ENCODE assay signal across 8 cellular contexts in the genomic region with DNA sequence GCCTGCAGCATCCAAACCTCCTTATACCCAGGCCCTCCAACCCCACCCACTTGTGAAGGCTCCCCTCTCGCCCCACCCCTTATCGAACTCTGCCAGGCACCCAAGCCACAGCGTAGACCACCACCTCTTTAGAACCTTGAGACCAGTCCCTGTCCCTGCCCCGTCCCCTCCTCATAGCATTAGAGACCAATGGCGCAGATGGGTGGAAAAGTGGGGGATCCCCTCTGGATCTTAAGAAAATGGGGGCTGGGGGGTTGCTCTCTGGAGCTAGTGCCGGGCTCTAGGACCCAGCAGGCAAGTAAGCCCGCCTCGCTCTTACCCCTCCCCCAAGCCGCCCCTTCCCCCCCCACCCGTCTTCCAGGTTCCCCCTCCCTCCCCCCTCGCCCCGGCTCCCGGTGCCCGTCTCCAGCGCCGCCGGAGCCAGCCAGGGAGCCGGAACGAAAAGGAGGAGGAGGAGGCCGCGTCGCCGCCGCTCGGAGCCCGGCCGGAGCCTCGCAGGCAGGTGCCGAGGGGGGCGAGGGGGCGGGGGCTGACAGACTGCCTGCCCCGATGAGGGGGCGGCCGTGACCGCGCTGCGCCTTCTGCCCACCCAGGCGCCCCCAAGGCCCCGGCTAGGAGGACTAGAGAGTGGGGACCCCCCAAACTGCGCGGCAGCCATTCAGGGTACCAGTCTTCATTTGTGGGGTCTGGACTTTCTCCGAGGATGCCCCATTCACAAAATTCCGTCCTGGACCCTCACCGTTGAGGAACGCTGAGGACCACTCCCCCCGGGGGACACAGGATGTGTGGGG. TPM values are rescaled to one million over a fixed set of nuclear protein-coding genes. Genes with fewer than 3 reads are reported as not detected.
A peak's percentile ranks its signal among the peaks of the same experiment; 100 is the strongest.
DNase-seq lines count a peak whose midpoint lies in the region; ATAC-seq and TF ChIP-seq lines count a peak whose summit lies in the region.

Gene SPRED3, plus strand, starts transcription at position 388 of the 791 bp plus-strand sequence. CDS start 1,606 bp downstream, outside the sequence.

- H3K9me3 Mint-ChIP-seq in activated CD4-positive, alpha-beta T cell treated with anti-CD3 and anti-CD28 coated beads, Interleukin-2, amount 10 ng/mL, durations not matched to agents 7 days and 5 days = no peaks in the 10 kb centered on the region
- H3K9me3 Mint-ChIP-seq in MCF 10A (ENCODE audit: unreplicated experiment) = no peaks in the 10 kb centered on the region
- H3K9me3 Mint-ChIP-seq in immature natural killer cell = peaks cover 0 to 3% (median 0%) of the 10 kb centered on the region in 6 donors
- H3K9me3 Mint-ChIP-seq in stimulated activated naive B cell treated with anti-CD40 and anti-IgM and Interleukin-4, amounts not matched to agents 10 μg/mL and 1 μg/mL and 100 μg/mL, for 72 hours = no peaks in the 10 kb centered on the region

- no peak for DNase-seq in activated CD4-positive, alpha-beta T cell treated with anti-CD3 and anti-CD28 coated beads, Interleukin-2, amount 10 ng/mL, durations not matched to agents 7 days and 5 days
- no peak for DNase-seq in activated CD4-positive, alpha-beta T cell treated with anti-CD3 and anti-CD28 coated beads, Interleukin-2, amount 50 U/mL, for 1 hour
- DNase-seq in NCI-H345 (lab: John Stamatoyannopoulos, UW) (peak; percentile 95), MCF 10A (ENCODE audit: unreplicated experiment) (peak; percentile 68), immature natural killer cell (no peak)
- DNase-seq in stimulated activated naive B cell treated with anti-CD40 and anti-IgM and Interleukin-4, amounts not matched to agents 10 μg/mL and 1 μg/mL and 100 μg/mL, for 72 hours = no peak
- DNase-seq in stimulated activated CD4-positive, alpha-beta T cell treated with anti-CD3 and anti-CD28 coated beads, Interleukin-4, amount 100 ng/mL, for 4 hours = no peak

- H3K4me1 Mint-ChIP-seq in activated CD4-positive, alpha-beta T cell treated with anti-CD3 and anti-CD28 coated beads, Interleukin-2, amount 10 ng/mL, durations not matched to agents 7 days and 5 days = peaks cover 14% of the 10 kb centered on the region
- peaks cover 16% of the 10 kb centered on the region for H3K4me1 Mint-ChIP-seq in MCF 10A (ENCODE audit: insufficient read depth, unreplicated experiment)
- peaks cover 14 to 21% of the 10 kb centered on the region in 2 donors for H3K4me1 Mint-ChIP-seq in immature natural killer cell
- peaks cover 18 to 44% of the 10 kb centered on the region in 2 donors for H3K4me1 Mint-ChIP-seq in stimulated activated naive B cell treated with anti-CD40 and anti-IgM and Interleukin-4, amounts not matched to agents 10 μg/mL and 1 μg/mL and 100 μg/mL, for 72 hours

- ATAC-seq in stimulated activated naive B cell treated with anti-CD40 and anti-IgM and Interleukin-4, amounts not matched to agents 10 μg/mL and 1 μg/mL and 100 μg/mL, for 72 hours (replicated peaks) = peak; percentile 57 to 58
- ATAC-seq in GM18870 (IDR thresholded peaks at IDR 0.05; ENCODE audit: unreplicated experiment) = no peak

- intact Hi-C loops in MCF 10A (cut with micrococcal nuclease) = loop anchor here (1.0 to 2.0 kb wide), 2 partner anchors 14 to 52 kb away; no protein-coding TSS in a partner anchor

- peaks cover 9% of the 10 kb centered on the region for H3K36me3 Mint-ChIP-seq in activated CD4-positive, alpha-beta T cell treated with anti-CD3 and anti-CD28 coated beads, Interleukin-2, amount 10 ng/mL, durations not matched to agents 7 days and 5 days (ENCODE audit: low read depth)
- H3K36me3 Mint-ChIP-seq in MCF 10A (ENCODE audit: insufficient read depth, unreplicated experiment) = peaks cover 20% of the 10 kb centered on the region
- H3K36me3 Mint-ChIP-seq in immature natural killer cell = peaks cover 0 to 7% (median 4%) of the 10 kb centered on the region in 3 donors
- H3K36me3 Mint-ChIP-seq in stimulated activated naive B cell treated with anti-CD40 and anti-IgM and Interleukin-4, amounts not matched to agents 10 μg/mL and 1 μg/mL and 100 μg/mL, for 72 hours = peaks cover 23 to 27% of the 10 kb centered on the region in 2 donors

- peak within 1 kb of the TSS; percentile 68 for H3K27ac Mint-ChIP-seq in activated CD4-positive, alpha-beta T cell treated with anti-CD3 and anti-CD28 coated beads, Interleukin-2, amount 10 ng/mL, durations not matched to agents 7 days and 5 days
- H3K27ac Mint-ChIP-seq in MCF 10A (ENCODE audit: low read depth, unreplicated experiment) (no peak within 1 kb of the TSS), immature natural killer cell (peak within 1 kb of the TSS in 5 of 6 donors; percentile 77 to 89 (median 81))
- peak within 1 kb of the TSS; percentile 77 for H3K27ac Mint-ChIP-seq in stimulated activated naive B cell treated with anti-CD40 and anti-IgM and Interleukin-4, amounts not matched to agents 10 μg/mL and 1 μg/mL and 100 μg/mL, for 72 hours

- POLR2A ChIA-PET in activated CD4-positive, alpha-beta T cell treated with anti-CD3 and anti-CD28 coated beads, Interleukin-2, amount 10 ng/mL, durations not matched to agents 7 days and 5 days (lab: Charles Lee) = no interaction called here
- POLR2A ChIA-PET in MCF 10A (lab: Yijun Ruan, JAX) = interaction anchor here (0.6 to 4.0 kb wide), 8 partner anchors 11 to 1003 kb away, joined by 3 to 46 read pairs (median 4); partner anchors contain the start of genes FAM98C, MED29, MRPS12 and PSMD8

- no peak for TF ChIP-seq CTCF in MCF 10A (IDR thresholded peaks at IDR 0.05; ENCODE audit: unreplicated experiment)

- CTCF ChIA-PET in activated CD4-positive, alpha-beta T cell treated with anti-CD3 and anti-CD28 coated beads, Interleukin-2, amount 10 ng/mL, durations not matched to agents 7 days and 5 days (lab: Charles Lee) = interaction anchor here (1.3 to 2.6 kb wide), 7 partner anchors 9 to 154 kb away, joined by 3 to 27 read pairs (median 7); partner anchors contain the start of genes CATSPERG, FAM98C and PSMD8
- CTCF ChIA-PET in MCF 10A (lab: Yijun Ruan, JAX) = interaction anchor here (0.6 to 1.8 kb wide), 6 partner anchors 15 to 490 kb away, joined by 3 to 10 read pairs (median 4); partner anchors contain the start of gene FAM98C

- no TSS peak for BruUV-seq in MCF 10A (replicated peaks; lab: Mats Ljungman, UMichigan)

- peaks cover 35% of the 10 kb centered on the region for H3K27me3 Mint-ChIP-seq in activated CD4-positive, alpha-beta T cell treated with anti-CD3 and anti-CD28 coated beads, Interleukin-2, amount 10 ng/mL, durations not matched to agents 7 days and 5 days
- H3K27me3 Mint-ChIP-seq in MCF 10A (ENCODE audit: insufficient read depth, unreplicated experiment) = no peaks in the 10 kb centered on the region
- peaks cover 6 to 15% (median 10%) of the 10 kb centered on the region in 3 donors for H3K27me3 Mint-ChIP-seq in immature natural killer cell (ENCODE audit: low read depth in 3 of 3)
- peaks cover 31 to 38% of the 10 kb centered on the region in 2 donors for H3K27me3 Mint-ChIP-seq in stimulated activated naive B cell treated with anti-CD40 and anti-IgM and Interleukin-4, amounts not matched to agents 10 μg/mL and 1 μg/mL and 100 μg/mL, for 72 hours

- H3K4me3 Mint-ChIP-seq in activated CD4-positive, alpha-beta T cell treated with anti-CD3 and anti-CD28 coated beads, Interleukin-2, amount 10 ng/mL, durations not matched to agents 7 days and 5 days = peak within 1 kb of the TSS; percentile 76
- H3K4me3 Mint-ChIP-seq in MCF 10A (ENCODE audit: unreplicated experiment) (peak within 1 kb of the TSS; percentile 86), immature natural killer cell (peak within 1 kb of the TSS; percentile 91 to 96 (median 93))
- H3K4me3 Mint-ChIP-seq in stimulated activated naive B cell treated with anti-CD40 and anti-IgM and Interleukin-4, amounts not matched to agents 10 μg/mL and 1 μg/mL and 100 μg/mL, for 72 hours = peak within 1 kb of the TSS; percentile 86 to 87

RNA-seq across cellular contexts. Expression of gene SPRED3, which starts in this region (rescaled TPM):
- 1 to 10 TPM; 1.2 to 1.8 TPM for total RNA-seq in activated CD4-positive, alpha-beta T cell treated with anti-CD3 and anti-CD28 coated beads, Interleukin-2, amount 10 ng/mL, durations not matched to agents 7 days and 5 days
- total RNA-seq in MCF 10A (2022) = 5.6 and 9.0 TPM in 2 replicates
- polyA plus RNA-seq in immature natural killer cell = not detected

Comparison
In these comparisons a context has a peak if more than half of its experiments do, and no peak if none do; other contexts are left out.
1. DNase-seq: peak in NCI-H345 (single experiment) and MCF 10A (single experiment); none in activated CD4-positive, alpha-beta T cell treated with anti-CD3 and anti-CD28 coated beads, Interleukin-2, amount 10 ng/mL, durations not matched to agents 7 days and 5 days (single experiment), activated CD4-positive, alpha-beta T cell treated with anti-CD3 and anti-CD28 coated beads, Interleukin-2, amount 50 U/mL, for 1 hour (single experiment), immature natural killer cell (0 of 3), stimulated activated naive B cell treated with anti-CD40 and anti-IgM and Interleukin-4, amounts not matched to agents 10 μg/mL and 1 μg/mL and 100 μg/mL, for 72 hours (single experiment) and stimulated activated CD4-positive, alpha-beta T cell treated with anti-CD3 and anti-CD28 coated beads, Interleukin-4, amount 100 ng/mL, for 4 hours (0 of 2).
2. Peak in every context shown above with its lines, with median percentiles within 50 percentile points of each other: H3K4me3 Mint-ChIP-seq.